Comparison of ENCODE assay signal across 15 cellular contexts in genomic region chr5:113749334-113749733, GRCh38.
DNase-seq lines count a peak whose midpoint lies in the region; ATAC-seq and TF ChIP-seq lines count a peak whose summit lies in the region.
"Had no signal": no experiment of that assay in that cellular context is flagged by ENCODE, and none has a peak within 500 bp of the region (broad histone marks: within the 10 kb centered on the region; RNA-seq: fewer than 3 reads in every experiment).

No MANE protein-coding gene starts in this region.

- no peak overlapping the region for H3K9ac ChIP-seq in PC-3 (ENCODE audit: low read length)

- no peaks in the 10 kb centered on the region for H3K27me3 Mint-ChIP-seq in Calu3 (ENCODE audit: unreplicated experiment)

- no peak overlapping the region for H2AFZ ChIP-seq in PC-3 (ENCODE audit: low read length)

- H3K27ac ChIP-seq in PC-3 (ENCODE audit: low read length) = no peak overlapping the region
- H3K27ac ChIP-seq: C4-2B had no signal

- H3K9me3 Mint-ChIP-seq in Calu3 (ENCODE audit: low read depth, unreplicated experiment) = peaks cover 5% of the 10 kb centered on the region

- H3K4me1 ChIP-seq in PC-3 (ENCODE audit: insufficient read depth, low read length) = no peaks in the 10 kb centered on the region

- TF ChIP-seq CTCF in Calu3 (IDR thresholded peaks at IDR 0.05; ENCODE audit: unreplicated experiment) = no peak
- TF ChIP-seq CTCF in PC-3 (conservative IDR thresholded peaks at IDR 0.05; ENCODE audit: low read depth, low read length) = no peak

- no peaks in the 10 kb centered on the region for H3F3A ChIP-seq in PC-3 (ENCODE audit: low read length, unreplicated experiment)

- no peaks in the 10 kb centered on the region for H3K27me3 ChIP-seq in PC-3 (ENCODE audit: low read length)

- CTCF ChIA-PET in Calu3 (lab: Charles Lee) (interaction anchor here (1.0 kb wide), 1 partner anchor 58 kb away, joined by 4 read pairs; no protein-coding TSS in a partner anchor), PC-3 (lab: Charles Lee) (no interaction called here)

- no peaks in the 10 kb centered on the region for H4K20me1 ChIP-seq in PC-3 (ENCODE audit: low read length)

- H3K4me3 Mint-ChIP-seq in Calu3 (ENCODE audit: low read depth, unreplicated experiment) = no peak overlapping the region

- BruUV-seq in Calu3 (replicated peaks; lab: Mats Ljungman, UMichigan) (no TSS peak), PC-3 (replicated peaks; lab: Mats Ljungman, UMichigan) (no TSS peak)

- H3K36me3 ChIP-seq in PC-3 (ENCODE audit: low read depth, low read length) = no peaks in the 10 kb centered on the region

- intact Hi-C loops in Calu3 (cut with micrococcal nuclease; ENCODE audit: unreplicated experiment) (no loop called here), PC-3 (cut with micrococcal nuclease) (no loop called here), cardiac septum (cut with DNase I) (no loop called here)

- no peak overlapping the region for H3K4me2 ChIP-seq in PC-3 (ENCODE audit: low read length)

- H3K9me3 ChIP-seq in PC-3 (ENCODE audit: low read length) = no peaks in the 10 kb centered on the region

- peaks cover 44% of the 10 kb centered on the region for H3K4me1 Mint-ChIP-seq in Calu3 (ENCODE audit: low read depth, unreplicated experiment)

- no peaks in the 10 kb centered on the region for H3K9me2 ChIP-seq in PC-3 (replicated peaks; ENCODE audit: low read length)

- DNase-seq in Calu3 = peak; percentile 22
- DNase-seq in PC-3 = peak; percentile 7
- DNase-seq in kidney tubule cell (ENCODE audit: low spot score) = peak; percentile 12
- DNase-seq in cardiac septum (ENCODE audit: low spot score) = no peak
- DNase-seq in ureter (ENCODE audit: low spot score) = no peak
- DNase-seq in cerebellar nuclear complex (lab: John Stamatoyannopoulos, UW) = no peak
- DNase-seq: DMS153, HCEC 1CT, NCI-H446, NCI-H82, SHP77 treated with DMSO at 0.1 percent for 48 hours had no signal

- no peak overlapping the region for H3K4me3 ChIP-seq in PC-3 (ENCODE audit: low read length)

- ATAC-seq in PC-3 = no peak
- ATAC-seq in esophagus mucosa = peak; percentile 64
- no peak for ATAC-seq in HG03520 (IDR thresholded peaks at IDR 0.05; ENCODE audit: unreplicated experiment)
- ATAC-seq: Panc1 had no signal

- H3K36me3 Mint-ChIP-seq in Calu3 (ENCODE audit: insufficient read depth, unreplicated experiment) = peaks cover 7% of the 10 kb centered on the region

- peak overlapping the region; percentile 66 for H3K27ac Mint-ChIP-seq in Calu3 (ENCODE audit: unreplicated experiment)

- POLR2A ChIA-PET in PC-3 (lab: Charles Lee; ENCODE audit: unreplicated experiment) = no interaction called here

- H3K79me2 ChIP-seq in PC-3 (ENCODE audit: low read length) = no peaks in the 10 kb centered on the region

Comparison
In these comparisons a context has a peak if more than half of its experiments do, and no peak if none do; other contexts are left out.
1. DNase-seq: peak in Calu3 (single experiment), PC-3 (single experiment) and kidney tubule cell (single experiment); none in cardiac septum (single experiment), ureter (single experiment) and cerebellar nuclear complex (0 of 2).